9 cellular contexts compared by ENCODE assay signal in the genomic region with DNA sequence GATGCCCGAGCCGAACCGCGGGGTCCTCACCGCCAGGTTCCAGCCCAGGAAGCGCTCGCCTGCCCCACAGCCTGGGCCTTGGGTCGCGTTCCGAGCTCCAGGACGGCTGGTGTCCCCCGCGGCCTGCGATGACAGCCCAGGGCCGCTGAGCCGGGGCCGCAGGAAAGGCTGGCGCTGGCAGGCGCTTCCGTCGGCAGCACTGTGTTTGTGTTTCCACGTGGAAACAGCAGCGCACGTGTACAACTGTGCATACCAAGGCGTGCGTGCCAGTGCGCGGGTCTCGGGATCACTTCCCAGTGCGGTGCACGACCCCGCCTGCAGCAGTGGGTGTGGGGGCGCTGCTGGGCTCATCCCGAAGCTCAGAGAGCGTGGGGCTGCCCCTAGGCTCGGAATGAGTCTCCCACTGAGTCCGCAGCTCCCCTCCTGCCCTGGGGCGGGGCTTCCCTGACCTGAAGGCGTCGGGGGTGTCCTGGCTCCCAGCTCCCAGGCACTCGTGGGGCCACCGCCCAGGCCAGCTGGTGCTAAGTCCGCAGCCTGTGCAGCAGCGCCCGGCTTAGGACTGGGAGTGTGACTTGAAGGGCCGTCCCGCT. TPM values are rescaled to one million over a fixed set of nuclear protein-coding genes. Genes with fewer than 3 reads are reported as not detected.
DNase-seq lines count a peak whose midpoint lies in the region; ATAC-seq, FAIRE-seq and TF ChIP-seq lines count a peak whose summit lies in the region.
"Had no signal": no experiment of that assay in that cellular context is flagged by ENCODE, and none has a peak within 500 bp of the region (broad histone marks: within the 10 kb centered on the region; RNA-seq: fewer than 3 reads in every experiment).

No MANE protein-coding gene starts in this region.

- H3K18ac ChIP-seq in H9 (ENCODE audit: insufficient read length, low read depth, low read length) = peak overlapping the region; percentile 21

- H3K9me3 ChIP-seq in H9 (ENCODE audit: control insufficient read depth, low read depth, low read length) (no peaks in the 10 kb centered on the region), astrocyte (ENCODE audit: insufficient read depth, low read depth, low read length) (no peaks in the 10 kb centered on the region), iPS-18a (ENCODE audit: control insufficient read depth, low read depth, low read length) (no peaks in the 10 kb centered on the region)

- H3K79me2 ChIP-seq in H9 (ENCODE audit: insufficient read depth, low read length) (no peaks in the 10 kb centered on the region), astrocyte (ENCODE audit: insufficient read depth, low read length) (no peaks in the 10 kb centered on the region)

- no peaks in the 10 kb centered on the region for H3K27me3 ChIP-seq in H9 (ENCODE audit: insufficient read depth, low read length)
- no peaks in the 10 kb centered on the region for H3K27me3 ChIP-seq in astrocyte (ENCODE audit: insufficient read depth, low read length)
- H3K27me3 ChIP-seq in iPS-18a (ENCODE audit: control insufficient read depth, insufficient read depth, low read length) = no peaks in the 10 kb centered on the region

- H2AK5ac ChIP-seq in H9 (ENCODE audit: insufficient read length, low read length) = no peak overlapping the region

- FAIRE-seq in astrocyte (lab: Jason Lieb, UNC) = no peak

- no peak overlapping the region for H3T11ph ChIP-seq in H9 (ENCODE audit: low read length)

- no peak overlapping the region for H2BK5ac ChIP-seq in H9 (ENCODE audit: insufficient read length, low read length)

- H3K9ac ChIP-seq in H9 (ENCODE audit: extremely low read depth, insufficient read length, low read length) = no peak overlapping the region
- no peak overlapping the region for H3K9ac ChIP-seq in astrocyte (ENCODE audit: low read length)
- peak overlapping the region; percentile 22 for H3K9ac ChIP-seq in iPS-18a (ENCODE audit: low read length)

- H3K36me3 Mint-ChIP-seq in H9 (ENCODE audit: insufficient read depth in 1 of 3, low read depth in 3 of 3) (peaks cover 4 to 20% (median 11%) of the 10 kb centered on the region in 3 experiments; a peak in 6 of 7 replicates), astrocyte (ENCODE audit: low read depth, unreplicated experiment) (peaks cover 19% of the 10 kb centered on the region)
- peaks cover 30% of the 10 kb centered on the region for H3K36me3 Mint-ChIP-seq in stimulated activated effector memory CD8-positive, alpha-beta T cell treated with anti-CD3 and anti-CD28 coated beads, Interleukin-12 subunit alpha, Interleukin-12 subunit beta, amount 100 ng/mL, for 72 hours

- no peaks in the 10 kb centered on the region for H3K36me3 ChIP-seq in astrocyte (ENCODE audit: insufficient read depth, low read length)
- H3K36me3 ChIP-seq in iPS-18a (ENCODE audit: control insufficient read depth, low read depth, low read length) = peaks cover 3% of the 10 kb centered on the region

- H2AFZ ChIP-seq in H9 (ENCODE audit: low read length) (no peak overlapping the region), astrocyte (ENCODE audit: low read depth, low read length) (no peak overlapping the region)

- WGBS in H9 (ENCODE audit: extremely low coverage, insufficient read length, low lambda C conversion rate) = no CpG with 5 or more reads among the region's 47 CpGs

- H3K4me3 ChIP-seq in astrocyte (ENCODE audit: insufficient read depth, low read depth, low read length) (no peak overlapping the region), iPS-18a (ENCODE audit: low read length) (peak overlapping the region; percentile 53)

- H2BK20ac ChIP-seq in H9 (ENCODE audit: low read depth, low read length, poor library complexity, severe bottlenecking) = no peak overlapping the region

- H4K5ac ChIP-seq in H9 (ENCODE audit: insufficient read length, low read depth, low read length) = no peak overlapping the region

- H3K79me1 ChIP-seq in H9 (ENCODE audit: insufficient read depth, low read depth, low read length, poor library complexity, severe bottlenecking) = no peaks in the 10 kb centered on the region

- H3K9me3 Mint-ChIP-seq in H9 (peaks cover 0 to 3% of the 10 kb centered on the region in 2 experiments; a peak in 2 of 5 replicates), astrocyte (ENCODE audit: unreplicated experiment) (no peaks in the 10 kb centered on the region)
- no peaks in the 10 kb centered on the region for H3K9me3 Mint-ChIP-seq in stimulated activated effector memory CD8-positive, alpha-beta T cell treated with anti-CD3 and anti-CD28 coated beads, Interleukin-12 subunit alpha, Interleukin-12 subunit beta, amount 100 ng/mL, for 72 hours
- H3K9me3 Mint-ChIP-seq: nephron had no signal

- H4K91ac ChIP-seq in H9 (ENCODE audit: insufficient read length, low read depth, low read length) = no peak overlapping the region

- H3K4me1 ChIP-seq in H9 (ENCODE audit: insufficient read depth, low read length) (no peaks in the 10 kb centered on the region), astrocyte (ENCODE audit: insufficient read depth, low read length) (peaks cover 14% of the 10 kb centered on the region), iPS-18a (ENCODE audit: control insufficient read depth, low read depth, low read length) (no peaks in the 10 kb centered on the region)

- no peak overlapping the region for H3K4ac ChIP-seq in H9 (ENCODE audit: low read depth, low read length)

- H3K4me3 Mint-ChIP-seq in H9 (peak overlapping the region; percentile 34 to 58; a peak in 4 of 5 replicates), astrocyte (ENCODE audit: unreplicated experiment) (no peak overlapping the region)
- H3K4me3 Mint-ChIP-seq in stimulated activated effector memory CD8-positive, alpha-beta T cell treated with anti-CD3 and anti-CD28 coated beads, Interleukin-12 subunit alpha, Interleukin-12 subunit beta, amount 100 ng/mL, for 72 hours = peak overlapping the region; percentile 37

- H3K27me3 Mint-ChIP-seq in H9 (ENCODE audit: low read depth) (no peaks in the 10 kb centered on the region; the same call in 1 of the 2 replicates), astrocyte (ENCODE audit: low read depth, unreplicated experiment) (no peaks in the 10 kb centered on the region)

- ATAC-seq in stimulated activated effector memory CD8-positive, alpha-beta T cell treated with anti-CD3 and anti-CD28 coated beads, Interleukin-12 subunit alpha, Interleukin-12 subunit beta, amount 100 ng/mL, for 72 hours = peak; percentile 44

- H3K56ac ChIP-seq in H9 (ENCODE audit: insufficient read length, low read depth, low read length) = no peak overlapping the region

- H3K27ac Mint-ChIP-seq in H9 = no peak overlapping the region
- H3K27ac Mint-ChIP-seq in astrocyte (ENCODE audit: unreplicated experiment) = no peak overlapping the region
- H3K27ac Mint-ChIP-seq in stimulated activated effector memory CD8-positive, alpha-beta T cell treated with anti-CD3 and anti-CD28 coated beads, Interleukin-12 subunit alpha, Interleukin-12 subunit beta, amount 100 ng/mL, for 72 hours = no peak overlapping the region
- H3K27ac Mint-ChIP-seq: nephron had no signal

- H2BK15ac ChIP-seq in H9 (ENCODE audit: low read depth, low read length) = no peak overlapping the region

- H3K4me1 Mint-ChIP-seq in H9 (peaks cover 6 to 7% of the 10 kb centered on the region in 2 experiments; a peak in 3 of 4 replicates), astrocyte (ENCODE audit: low read depth, unreplicated experiment) (peaks cover 12% of the 10 kb centered on the region)
- peaks cover 13% of the 10 kb centered on the region for H3K4me1 Mint-ChIP-seq in stimulated activated effector memory CD8-positive, alpha-beta T cell treated with anti-CD3 and anti-CD28 coated beads, Interleukin-12 subunit alpha, Interleukin-12 subunit beta, amount 100 ng/mL, for 72 hours
- H3K4me1 Mint-ChIP-seq: nephron had no signal

- no peak overlapping the region for H3K23ac ChIP-seq in H9 (ENCODE audit: insufficient read length, low read depth, low read length)

- no peak overlapping the region for H4K8ac ChIP-seq in H9 (replicated peaks; ENCODE audit: insufficient read length, low read depth, low read length)

- no peak overlapping the region for H2BK120ac ChIP-seq in H9 (ENCODE audit: low read depth, low read length, poor library complexity, severe bottlenecking)

- H3K27ac ChIP-seq in H9 (ENCODE audit: insufficient read length, low read depth, low read length) = no peak overlapping the region
- no peak overlapping the region for H3K27ac ChIP-seq in astrocyte (ENCODE audit: low read depth, low read length)
- H3K27ac ChIP-seq in iPS-18a (ENCODE audit: low read length) = no peak overlapping the region

- H3K14ac ChIP-seq in H9 (ENCODE audit: insufficient read depth, low read length) = no peak overlapping the region

- DNase-seq in H9 (peak; percentile 52), astrocyte (ENCODE audit: low read depth) (no peak), H4 (ENCODE audit: low spot score) (no peak), GM10266 (ENCODE audit: extremely low spot score) (no peak), RPMI8226 (no peak), NCI-H1092 treated with DMSO at 0.1 percent for 48 hours (lab: John Stamatoyannopoulos, UW) (no peak)
- no peak for DNase-seq in stimulated activated effector memory CD8-positive, alpha-beta T cell treated with anti-CD3 and anti-CD28 coated beads, Interleukin-12 subunit alpha, Interleukin-12 subunit beta, amount 100 ng/mL, for 72 hours (ENCODE audit: low spot score in 2 of 2)

- TF ChIP-seq CTCF in H9 (conservative IDR thresholded peaks at IDR 0.05) (no peak), astrocyte (IDR thresholded peaks at IDR 0.05; ENCODE audit: insufficient read depth, low read depth, low read length) (no peak), GM10266 (IDR thresholded peaks at IDR 0.05; ENCODE audit: control insufficient read depth, insufficient read depth, low read depth, missing control alignments) (no peak)

- H4K20me1 ChIP-seq in H9 (ENCODE audit: control insufficient read depth, insufficient read depth, insufficient read length) (no peaks in the 10 kb centered on the region), astrocyte (ENCODE audit: insufficient read depth, low read length) (peaks cover 8% of the 10 kb centered on the region)

- H3K4me2 ChIP-seq in H9 (ENCODE audit: insufficient read depth, insufficient read length, low read length) = peak overlapping the region; percentile 19
- H3K4me2 ChIP-seq in astrocyte (ENCODE audit: low read length) = peak overlapping the region; percentile 70

- H3K23me2 ChIP-seq in H9 (ENCODE audit: insufficient read length, low read depth, low read length, poor library complexity, severe bottlenecking) = peaks cover 5% of the 10 kb centered on the region

- H2BK12ac ChIP-seq in H9 (ENCODE audit: insufficient read length, low read depth, low read length) = no peak overlapping the region

RNA-seq across cellular contexts. Expression of a gene that starts 17.2 kb away (rescaled TPM):
- total RNA-seq in H9 (2021) (38.3 and 39.2 TPM in 2 replicates), astrocyte (70.7 and 75.6 TPM in 2 replicates)
- 14.6 and 16.8 TPM in 2 replicates for total RNA-seq in H4 (2014; rRNA removed; shearing (Covaris generic))
